In the genomic region with DNA sequence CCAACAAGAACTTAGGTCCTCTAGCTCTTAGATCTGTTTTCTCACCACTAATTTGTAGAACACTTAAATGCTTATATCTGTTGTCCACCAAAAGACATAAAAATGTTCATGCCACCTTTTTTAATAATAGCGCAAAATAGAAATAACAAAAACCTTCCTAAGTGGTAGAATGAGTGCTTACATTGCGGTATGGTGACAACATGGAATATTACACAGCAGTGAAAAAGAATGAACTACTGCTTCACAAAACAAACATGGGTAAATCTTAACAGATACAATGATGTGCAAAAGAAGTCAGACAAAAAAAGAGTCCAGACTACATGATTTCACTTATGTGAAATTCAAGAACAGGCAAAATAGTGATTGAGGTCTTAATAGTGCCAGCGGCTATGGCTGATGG, we compare ENCODE assay signal across 35 cellular contexts.
DNase-seq lines count a peak whose midpoint lies in the region; ATAC-seq, FAIRE-seq and TF ChIP-seq lines count a peak whose summit lies in the region.
"Had no signal": no experiment of that assay in that cellular context is flagged by ENCODE, and none has a peak within 500 bp of the region (broad histone marks: within the 10 kb centered on the region; RNA-seq: fewer than 3 reads in every experiment).

No MANE protein-coding gene starts in this region.

- no peak overlapping the region for H2BK5ac ChIP-seq in H1 (ENCODE audit: low read depth, low read length)

- WGBS in SK-N-SH (ENCODE audit: low lambda C conversion rate), result 55% methylated on average over 3 of the region's 3 CpGs
- 24% methylated on average over 3 of the region's 3 CpGs for WGBS in GM12878 (ENCODE audit: insufficient coverage, insufficient replicate concordance, low lambda C conversion rate, missing lambda C conversion rate)
- 97% methylated on average over 3 of the region's 3 CpGs; no CpG with 5 or more reads in 1 of the 2 experiments for WGBS in H1 (ENCODE audit: extremely low coverage in 1 of 2, insufficient coverage in 1 of 2, insufficient read length in 1 of 2, insufficient replicate concordance in 2 of 2, low coverage in 1 of 2, low lambda C conversion rate in 2 of 2, missing lambda C conversion rate in 1 of 2), 2 experiments

- H3K18ac ChIP-seq in H1 (ENCODE audit: extremely low read depth, low read length), result no peak overlapping the region

- H3K14ac ChIP-seq in H1 (ENCODE audit: insufficient read length), result no peak overlapping the region

- no peak for ATAC-seq in SK-N-SH treated with all-trans-retinoic acid at 6 μM for 48 hours
- no peak for ATAC-seq in GM12878
- no peak for ATAC-seq in GM18868 (IDR thresholded peaks at IDR 0.05; ENCODE audit: unreplicated experiment)
- ATAC-seq: A549; CD8-positive, alpha-beta T cell had no signal

- H3K27ac ChIP-seq in SK-N-SH (ENCODE audit: low read depth in 2 of 2, low read length in 1 of 2) (no peak overlapping the region), HEK293 (ENCODE audit: extremely low read depth, low read depth, low read length) (no peak overlapping the region), GM12878 (ENCODE audit: control insufficient read depth, insufficient read depth) (no peak overlapping the region), H1 (ENCODE audit: low read depth, low read length) (no peak overlapping the region)
- H3K27ac ChIP-seq: 22Rv1; A549; BLaER1; BLaER1 treated with 17β-estradiol and CSF1 and Interleukin-3, amounts not matched to agents 10 nM and 100 nM; C4-2B had no signal

- H4K91ac ChIP-seq in H1 (replicated peaks; ENCODE audit: insufficient read length, low read length), result no peak overlapping the region

- no peak overlapping the region for H2BK12ac ChIP-seq in H1 (ENCODE audit: low read depth, low read length)

- intact Hi-C loops in GM12878 (cut with micrococcal nuclease; ENCODE audit: unreplicated experiment), result no loop called here

- no peak overlapping the region for H4K5ac ChIP-seq in H1 (ENCODE audit: insufficient read length, low read depth, low read length)

- H3F3A ChIP-seq in SK-N-SH (replicated peaks; ENCODE audit: insufficient read depth), result no peaks in the 10 kb centered on the region

- TF ChIP-seq EP300 in SK-N-SH (IDR thresholded peaks at IDR 0.05; ENCODE audit: borderline replicate concordance in 1 of 2, low read depth in 1 of 2, low read length in 1 of 2) (no peak), GM12878 (IDR thresholded peaks at IDR 0.05; ENCODE audit: borderline replicate concordance in 1 of 2, control insufficient read depth in 1 of 2, low read depth in 2 of 2, low read length in 2 of 2) (no peak), H1 (IDR thresholded peaks at IDR 0.05; ENCODE audit: borderline replicate concordance in 1 of 2, low read depth in 2 of 2, low read length in 2 of 2) (no peak)

- H3K23ac ChIP-seq in H1 (ENCODE audit: insufficient read length), result no peak overlapping the region

- DNase-seq in SK-N-SH (no peak), GM12878 (ENCODE audit: low read depth, low spot score) (no peak), H1 (ENCODE audit: low read depth in 1 of 2, low spot score in 2 of 2) (no peak), middle frontal gyrus (ENCODE audit: extremely low spot score, low spot score) (no peak), NCI-H2171 treated with DMSO at 0.1 percent for 48 hours (lab: John Stamatoyannopoulos, UW) (no peak)
- DNase-seq: 8988T; ACHN; AML-193; BE2C; C1 segment of cervical spinal cord; Caco-2; Calu3; CD4-positive, alpha-beta memory T cell; CD4-positive, alpha-beta T cell; CD4-positive, CD25-positive, alpha-beta regulatory T cell; CD8-positive, alpha-beta memory T cell; CD8-positive, alpha-beta T cell; COR-L47; DMS 273 treated with DMSO at 0.1 percent for 48 hours; DMS153; DMS53; DMS79; DMS79 treated with DMSO at 0.1 percent for 48 hours; DND-41; EL had no signal

- H3K79me2 ChIP-seq in SK-N-SH (ENCODE audit: insufficient read depth) (no peaks in the 10 kb centered on the region), GM12878 (ENCODE audit: control insufficient read depth, insufficient read depth, low read length) (no peaks in the 10 kb centered on the region), H1 (ENCODE audit: control insufficient read depth in 1 of 2, insufficient read depth in 2 of 2, low read length in 2 of 2) (no peaks in the 10 kb centered on the region)

- no peaks in the 10 kb centered on the region for H3K79me1 ChIP-seq in H1 (ENCODE audit: low read depth, low read length)

- in situ Hi-C loops in GM12878 (cut with MboI), result no loop called here

- TF ChIP-seq CTCF in SK-N-SH (IDR thresholded peaks at IDR 0.05) (no peak), HEK293 (tag by site-specific recombination; IDR thresholded peaks at IDR 0.05) (no peak), GM12878 (IDR thresholded peaks at IDR 0.05 in 2 of 3, conservative IDR thresholded peaks at IDR 0.05 in 1 of 3; ENCODE audit: control insufficient read depth in 2 of 3, extremely low read depth in 1 of 3, insufficient read depth in 1 of 3, low read depth in 3 of 3, low read length in 3 of 3) (no peak), H1 (IDR thresholded peaks at IDR 0.05; ENCODE audit: control extremely low read depth in 1 of 3, insufficient read depth in 1 of 3, low read depth in 1 of 3, low read length in 3 of 3) (no peak)

- no peak overlapping the region for H2BK20ac ChIP-seq in H1 (ENCODE audit: low read length)

- no peaks in the 10 kb centered on the region for H3K23me2 ChIP-seq in H1 (ENCODE audit: low read depth, low read length)

- TF ChIP-seq RAD21 in SK-N-SH (IDR thresholded peaks at IDR 0.05; ENCODE audit: low read length), result no peak
- TF ChIP-seq RAD21 in GM12878 (IDR thresholded peaks at IDR 0.05; ENCODE audit: insufficient read depth, low read depth, low read length), result no peak
- no peak for TF ChIP-seq RAD21 in H1 (IDR thresholded peaks at IDR 0.05 in 1 of 2, conservative IDR thresholded peaks at IDR 0.05 in 1 of 2; ENCODE audit: low read depth in 2 of 2, low read length in 2 of 2)

- TF ChIP-seq POLR2A in GM12878 (IDR thresholded peaks at IDR 0.05; ENCODE audit: low read depth, low read length) (no peak), H1 (IDR thresholded peaks at IDR 0.05; ENCODE audit: control extremely low read depth in 1 of 2, low read depth in 2 of 2, low read length in 2 of 2) (no peak)

- H3K4ac ChIP-seq in H1 (replicated peaks; ENCODE audit: insufficient read length, low read depth, low read length), result no peak overlapping the region

- no peak overlapping the region for H3K4me2 ChIP-seq in SK-N-SH
- no peak overlapping the region for H3K4me2 ChIP-seq in GM12878 (ENCODE audit: control insufficient read depth, insufficient read depth)
- no peak overlapping the region for H3K4me2 ChIP-seq in H1 (ENCODE audit: insufficient read depth in 1 of 2, low read depth in 2 of 2, low read length in 2 of 2)
- H3K4me2 ChIP-seq: A549, BLaER1 had no signal

- no peak overlapping the region for H2BK120ac ChIP-seq in H1 (replicated peaks; ENCODE audit: low read depth, low read length)

- FAIRE-seq in GM12878 (lab: Jason Lieb, UNC) (peak; percentile 18), H1 (lab: Jason Lieb, UNC) (no peak)
- FAIRE-seq: A204.1, D721Med had no signal

- BruUV-seq in GM12878 (replicated peaks; lab: Mats Ljungman, UMichigan), result no TSS peak

- H4K8ac ChIP-seq in H1 (ENCODE audit: extremely low read depth, insufficient read depth, low read length), result no peak overlapping the region

- H3K4me3 ChIP-seq in SK-N-SH (ENCODE audit: low read depth in 2 of 2, low read length in 1 of 2) (no peak overlapping the region), HEK293 (ENCODE audit: low read depth, low read length) (no peak overlapping the region), GM12878 (no peak overlapping the region), H1 (ENCODE audit: extremely low read depth in 1 of 4, insufficient read depth in 2 of 4, low read depth in 3 of 4, low read length in 4 of 4) (no peak overlapping the region)
- H3K4me3 ChIP-seq: A549; BLaER1; BLaER1 treated with 17β-estradiol and CSF1 and Interleukin-3, amounts not matched to agents 10 nM and 100 nM had no signal

- no peaks in the 10 kb centered on the region for H3K9me2 ChIP-seq in SK-N-SH

- CTCF ChIA-PET in SK-N-SH (lab: Yijun Ruan, JAX), result interaction anchor here (1.4 kb wide), 1 partner anchor 11 kb away, joined by 3 read pairs; no protein-coding TSS in a partner anchor
- CTCF ChIA-PET in HEK293 (lab: Yijun Ruan, JAX), result no interaction called here
- CTCF ChIA-PET in GM12878 (lab: Yijun Ruan, JAX), result no interaction called here
- CTCF ChIA-PET in H1 (lab: Charles Lee; ENCODE audit: partially characterized antibody), result no interaction called here

- H3K36me3 ChIP-seq in SK-N-SH (replicated peaks in 1 of 2; ENCODE audit: control insufficient read depth in 1 of 2, insufficient read depth in 2 of 2, low read length in 1 of 2), result peaks cover 0 to 3% of the 10 kb centered on the region in 2 experiments
- H3K36me3 ChIP-seq in HEK293 (ENCODE audit: control insufficient read depth in 2 of 2, insufficient read depth in 1 of 2, low read length in 2 of 2), result no peaks in the 10 kb centered on the region
- no peaks in the 10 kb centered on the region for H3K36me3 ChIP-seq in GM12878 (ENCODE audit: control insufficient read depth in 2 of 2, insufficient read depth in 2 of 2, low read length in 1 of 2)
- H3K36me3 ChIP-seq in H1 (ENCODE audit: control insufficient read depth in 2 of 4, insufficient read depth in 4 of 4, low read length in 3 of 4), result no peaks in the 10 kb centered on the region
- H3K36me3 ChIP-seq: BE2C; BLaER1; BLaER1 treated with 17β-estradiol and CSF1 and Interleukin-3, amounts not matched to agents 10 nM and 100 nM had no signal

- no peak overlapping the region for H2AK5ac ChIP-seq in H1 (ENCODE audit: low read depth, low read length)

- SMC1A ChIA-PET in GM12878 (lab: Charles Lee; ENCODE audit: uncharacterized antibody, unreplicated experiment), result no interaction called here

- no peak overlapping the region for H3K56ac ChIP-seq in H1 (replicated peaks; ENCODE audit: insufficient read length, low read depth, low read length)

- POLR2A ChIA-PET in SK-N-SH (lab: Yijun Ruan, JAX) (no interaction called here), HEK293 (lab: Yijun Ruan, JAX) (no interaction called here), GM12878 (lab: Charles Lee) (no interaction called here), H1 (lab: Charles Lee; ENCODE audit: partially characterized antibody) (no interaction called here)

- H2AFZ ChIP-seq in SK-N-SH (ENCODE audit: low read depth), result no peak overlapping the region
- H2AFZ ChIP-seq in GM12878 (ENCODE audit: control insufficient read depth, low read depth, low read length), result no peak overlapping the region
- H2AFZ ChIP-seq in H1 (ENCODE audit: low read length), result no peak overlapping the region

- H3K9me3 ChIP-seq in SK-N-SH (no peaks in the 10 kb centered on the region), HEK293 (ENCODE audit: control insufficient read depth, insufficient read depth, low read depth, low read length) (no peaks in the 10 kb centered on the region), GM12878 (replicated peaks; ENCODE audit: control insufficient read depth, insufficient read depth, low read length) (no peaks in the 10 kb centered on the region), H1 (ENCODE audit: insufficient read depth in 2 of 2, low read depth in 1 of 2, low read length in 1 of 2) (no peaks in the 10 kb centered on the region; a peak in 1 of 4 replicates)
- H3K9me3 ChIP-seq: A549; BE2C; BLaER1; BLaER1 treated with 17β-estradiol and CSF1 and Interleukin-3, amounts not matched to agents 10 nM and 100 nM; Caco-2 had no signal

- RAD21 ChIA-PET in GM12878 (lab: Charles Lee; ENCODE audit: unreplicated experiment), result no interaction called here

- H3K9ac ChIP-seq in SK-N-SH (no peak overlapping the region), GM12878 (ENCODE audit: control insufficient read depth, insufficient read depth, low read length) (no peak overlapping the region), H1 (replicated peaks in 1 of 4; ENCODE audit: extremely low read depth in 1 of 4, low read depth in 3 of 4, low read length in 3 of 4) (no peak overlapping the region)
- H3K9ac ChIP-seq: BLaER1; BLaER1 treated with 17β-estradiol and CSF1 and Interleukin-3, amounts not matched to agents 10 nM and 100 nM had no signal

- H4K20me1 ChIP-seq in SK-N-SH (ENCODE audit: insufficient read depth) (no peaks in the 10 kb centered on the region), GM12878 (ENCODE audit: control insufficient read depth, insufficient read depth) (no peaks in the 10 kb centered on the region), H1 (replicated peaks in 1 of 2; ENCODE audit: control insufficient read depth in 1 of 2, insufficient read depth in 2 of 2, low read length in 2 of 2) (no peaks in the 10 kb centered on the region)
- H4K20me1 ChIP-seq: BLaER1; BLaER1 treated with 17β-estradiol and CSF1 and Interleukin-3, amounts not matched to agents 10 nM and 100 nM had no signal

- no peak overlapping the region for H2BK15ac ChIP-seq in H1 (ENCODE audit: low read length)

- no peaks in the 10 kb centered on the region for H3K27me3 ChIP-seq in SK-N-SH (ENCODE audit: insufficient read depth)
- H3K27me3 ChIP-seq in GM12878 (replicated peaks in 1 of 2; ENCODE audit: control insufficient read depth in 2 of 2, insufficient read depth in 2 of 2, low read length in 1 of 2), result no peaks in the 10 kb centered on the region
- no peaks in the 10 kb centered on the region for H3K27me3 ChIP-seq in H1 (replicated peaks in 1 of 4; ENCODE audit: control insufficient read depth in 3 of 4, extremely low read depth in 1 of 4, insufficient read depth in 3 of 4, low read length in 3 of 4)
- H3K27me3 ChIP-seq: BE2C; BLaER1; BLaER1 treated with 17β-estradiol and CSF1 and Interleukin-3, amounts not matched to agents 10 nM and 100 nM had no signal

- H3K4me1 ChIP-seq in SK-N-SH (ENCODE audit: control insufficient read depth in 1 of 2, insufficient read depth in 2 of 2, low read depth in 1 of 2, low read length in 1 of 2), result peaks cover 0 to 4% of the 10 kb centered on the region in 2 experiments; a peak in 2 of 4 replicates
- peaks cover 10% of the 10 kb centered on the region for H3K4me1 ChIP-seq in HEK293 (ENCODE audit: control insufficient read depth, insufficient read depth, low read length)
- H3K4me1 ChIP-seq in GM12878 (ENCODE audit: control insufficient read depth, insufficient read depth, low read length), result no peaks in the 10 kb centered on the region
- H3K4me1 ChIP-seq in H1 (replicated peaks in 1 of 4; ENCODE audit: control insufficient read depth in 3 of 4, insufficient read depth in 4 of 4, low read length in 3 of 4), result no peaks in the 10 kb centered on the region
- H3K4me1 ChIP-seq: A549, Caco-2 had no signal
